ENCODE assay signal across 18 cellular contexts in the genomic region with DNA sequence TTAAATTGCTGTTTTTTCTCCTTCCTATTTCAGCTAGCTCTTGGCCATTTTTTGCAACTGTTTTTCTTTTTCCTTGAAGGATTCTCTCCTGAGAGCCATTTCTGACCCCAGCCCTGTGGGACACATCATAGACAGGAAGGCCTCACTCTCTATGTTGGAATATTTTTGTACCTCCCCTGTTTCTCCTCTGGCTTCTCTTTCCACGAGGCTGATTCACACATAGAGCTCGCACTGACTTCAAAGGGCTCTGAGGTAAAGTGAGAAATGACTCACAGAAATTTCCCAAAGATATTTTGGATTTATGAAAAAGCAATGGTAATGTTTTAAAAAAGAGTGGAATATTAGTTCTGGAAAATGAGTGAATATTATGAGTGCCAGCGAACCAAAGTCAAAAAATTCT.
"Had no signal": no experiment of that assay in that cellular context is flagged by ENCODE, and none has a peak within 500 bp of the region (broad histone marks: within the 10 kb centered on the region; RNA-seq: fewer than 3 reads in every experiment).

No MANE protein-coding gene starts in this region.

- H3K9me3 ChIP-seq: colonic mucosa, gastrocnemius medialis, heart right ventricle, lower lobe of right lung, upper lobe of right lung had no signal

- H3K27me3 ChIP-seq: cardiac muscle cell, colonic mucosa, gastrocnemius medialis, upper lobe of right lung had no signal

- H3K27ac ChIP-seq: cardiac muscle cell, colonic mucosa, gastrocnemius medialis, heart right ventricle, lower lobe of right lung, upper lobe of right lung had no signal

- H3K36me3 ChIP-seq: cardiac muscle cell, colonic mucosa, gastrocnemius medialis, heart right ventricle, lower lobe of right lung, upper lobe of right lung had no signal

- H3K4me3 ChIP-seq: cardiac muscle cell, colonic mucosa, gastrocnemius medialis, heart right ventricle, lower lobe of right lung, upper lobe of right lung had no signal

- DNase-seq: activated CD4-positive, alpha-beta T cell treated with anti-CD3 and anti-CD28 coated beads for 1 hour; activated CD4-positive, alpha-beta T cell treated with anti-CD3 and anti-CD28 coated beads, Interleukin-2, amount 50 U/mL, for 48 hours; activated CD8-positive, alpha-beta memory T cell treated with anti-CD3 and anti-CD28 coated beads, Interleukin-2, amount 10 ng/mL, durations not matched to agents 7 days and 5 days; activated effector memory CD4-positive, alpha-beta T cell treated with anti-CD3 and anti-CD28 coated beads, Interleukin-2, amount 50 U/mL, for 16 hours; activated T-cell treated with anti-CD3 and anti-CD28 coated beads, Interleukin-2, amount 50 U/mL, for 4 hours; amygdala; colonic mucosa; gastrocnemius medialis; heart right ventricle; lower lobe of right lung; naive thymus-derived CD4-positive, alpha-beta T cell; posterior cingulate gyrus; right cardiac atrium; stimulated activated CD4-positive, alpha-beta T cell treated with anti-CD3 and anti-CD28 coated beads, Interleukin-2, amount 100 ng/mL, for 24 hours; stimulated activated naive CD4-positive, alpha-beta T cell treated with Interleukin-2 at 50 U/mL for 16 hours; T-helper 9 cell; upper lobe of right lung had no signal

- ATAC-seq: activated CD8-positive, alpha-beta memory T cell treated with anti-CD3 and anti-CD28 coated beads, Interleukin-2, amount 10 ng/mL, durations not matched to agents 7 days and 5 days; activated T-cell treated with anti-CD3 and anti-CD28 coated beads, Interleukin-2, amount 50 U/mL, for 4 hours; gastrocnemius medialis; heart right ventricle; lower lobe of right lung; naive thymus-derived CD4-positive, alpha-beta T cell; right cardiac atrium; upper lobe of right lung had no signal

- H3K4me1 ChIP-seq: colonic mucosa, gastrocnemius medialis, heart right ventricle, lower lobe of right lung, upper lobe of right lung had no signal
